In genomic region chr1:155171836-155172731, GRCh38 we compare ENCODE assay signal across 8 cellular contexts. TPM values are rescaled to one million over a fixed set of nuclear protein-coding genes. Genes with fewer than 3 reads are reported as not detected.
DNase-seq lines count a peak whose midpoint lies in the region; ATAC-seq and TF ChIP-seq lines count a peak whose summit lies in the region.

No MANE protein-coding gene starts in this region.

- H3K9me3 Mint-ChIP-seq in naive B cell, result no peaks in the 10 kb centered on the region

- peak; percentile 20 for ATAC-seq in GM19395 (IDR thresholded peaks at IDR 0.05; ENCODE audit: unreplicated experiment)
- peak; percentile 23 to 26 for ATAC-seq in naive B cell (ENCODE audit: low read depth in 2 of 2)
- ATAC-seq in HG03565 (IDR thresholded peaks at IDR 0.05; ENCODE audit: unreplicated experiment), result no peak

- peak overlapping the region; percentile 89 for H3K27ac ChIP-seq in colonic mucosa

- H3K9me3 ChIP-seq in colonic mucosa, result no peaks in the 10 kb centered on the region

- peak overlapping the region; percentile 94 to 99 (median 98) for H3K27ac Mint-ChIP-seq in naive B cell

- intact Hi-C loops in colonic mucosa (cut with DNase I), result no loop called here

- H3K36me3 ChIP-seq in colonic mucosa, result peaks cover 7% of the 10 kb centered on the region

- no peaks in the 10 kb centered on the region for H3K27me3 ChIP-seq in colonic mucosa

- peak overlapping the region; percentile 88 to 100 (median 98) for H3K4me3 Mint-ChIP-seq in naive B cell

- TF ChIP-seq CTCF in LNCaP clone FGC (IDR thresholded peaks at IDR 0.05; ENCODE audit: control insufficient read depth, extremely low read depth, insufficient read depth), result no peak
- TF ChIP-seq CTCF in colonic mucosa (IDR thresholded peaks at IDR 0.05), result no peak

- H3K4me3 ChIP-seq in LNCaP clone FGC (ENCODE audit: low read depth, low read length), result peak overlapping the region; percentile 72
- H3K4me3 ChIP-seq in colonic mucosa, result peak overlapping the region; percentile 90

- H3K27me3 Mint-ChIP-seq in naive B cell, result no peaks in the 10 kb centered on the region

- peaks cover 5 to 9% of the 10 kb centered on the region in 2 donors for H3K36me3 Mint-ChIP-seq in naive B cell

- H3K4me1 ChIP-seq in colonic mucosa, result peaks cover 19% of the 10 kb centered on the region

- peaks cover 49 to 53% (median 51%) of the 10 kb centered on the region in 3 donors for H3K4me1 Mint-ChIP-seq in naive B cell

- peak overlapping the region; percentile 86 to 90 for H3K9ac ChIP-seq in colonic mucosa (ENCODE audit: low read depth in 2 of 2, low read length in 2 of 2)

- DNase-seq in LNCaP clone FGC (ENCODE audit: low read depth) (no peak), colonic mucosa (no peak), naive B cell (no peak), MV-4-11 (lab: John Stamatoyannopoulos, UW) (no peak), pons (ENCODE audit: low spot score) (no peak), NCI-H1417 (lab: John Stamatoyannopoulos, UW) (no peak)

RNA-seq across cellular contexts. Expression of gene KRTCAP2, which starts 1.0 kb away (rescaled TPM):
- total RNA-seq in colonic mucosa, result 100 to 1,000 TPM; 140 to 172 TPM
- 100 to 1,000 TPM; 340 to 379 (median 354) TPM for polyA plus RNA-seq in naive B cell (ENCODE audit: low read depth in 6 of 6)

RNA-seq across cellular contexts. Expression of gene TRIM46, which starts 1.6 kb away (rescaled TPM):
- under 1 TPM; 0.10 to 0.19 TPM for total RNA-seq in colonic mucosa
- under 1 TPM in 2 of 6 donors, not detected in 4; 0.13 to 0.35 TPM for polyA plus RNA-seq in naive B cell (ENCODE audit: low read depth in 6 of 6)

RNA-seq across cellular contexts. Expression of gene DPM3, which starts 31.8 kb away (rescaled TPM):
- 100 to 1,000 TPM; 149 to 182 TPM for total RNA-seq in colonic mucosa
- 100 to 1,000 TPM in 1 of 6 donors, 10 to 100 TPM in 5; 77.4 to 100 (median 90.5) TPM for polyA plus RNA-seq in naive B cell (ENCODE audit: low read depth in 6 of 6)

RNA-seq across cellular contexts. Expression of gene THBS3, which starts 35.6 kb away (rescaled TPM):
- total RNA-seq in colonic mucosa, result 10 to 100 TPM; 12.2 to 16.0 TPM
- polyA plus RNA-seq in naive B cell (ENCODE audit: low read depth in 6 of 6), result 1 to 10 TPM; 1.1 to 3.9 (median 2.2) TPM

RNA-seq across cellular contexts. Expression of gene MTX1, which starts 36.4 kb away (rescaled TPM):
- total RNA-seq in colonic mucosa, result 10 to 100 TPM; 37.5 to 55.8 TPM
- 10 to 100 TPM; 35.5 to 49.1 (median 42.0) TPM for polyA plus RNA-seq in naive B cell (ENCODE audit: low read depth in 6 of 6)
